1 cellular context compared by ENCODE assay signal in the genomic region with DNA sequence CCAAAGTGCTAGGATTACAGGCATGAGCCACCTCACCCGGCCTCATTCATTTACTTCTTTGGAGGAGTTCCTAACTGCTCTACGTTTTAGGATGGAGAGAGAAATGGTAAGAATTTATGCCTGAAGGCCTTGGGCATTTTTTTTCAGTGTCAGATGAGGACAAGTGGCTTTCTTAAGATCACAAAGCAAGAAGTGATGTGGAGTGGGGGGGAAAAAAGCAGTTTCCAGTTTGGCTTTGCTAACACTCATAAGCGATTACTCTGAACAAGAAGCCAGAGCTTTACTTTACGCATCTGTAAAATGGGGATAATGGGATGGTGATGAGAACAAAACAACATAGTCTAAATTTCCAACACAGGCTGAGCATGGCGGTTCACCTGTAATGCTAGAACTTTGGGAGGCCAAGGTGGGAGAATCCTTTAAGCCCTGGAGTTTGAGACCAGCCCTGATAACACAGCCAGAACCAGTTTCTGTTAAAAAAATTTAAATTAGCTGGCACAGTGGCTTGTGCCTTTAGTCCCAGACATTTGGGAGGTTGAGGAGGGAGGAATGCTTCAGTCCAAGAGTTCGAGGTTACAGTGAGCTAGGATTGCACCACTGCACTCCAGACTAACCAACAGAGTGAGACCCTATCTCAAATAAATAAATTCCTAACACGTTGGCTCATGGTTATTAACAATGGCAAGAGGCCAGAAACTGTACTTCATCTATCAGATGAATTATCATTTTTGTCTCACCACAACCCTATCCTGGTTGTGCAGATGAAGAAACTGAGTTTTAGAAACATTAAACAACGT.
TF ChIP-seq lines count a peak whose summit lies in the region.

No MANE protein-coding gene starts in this region.

TF ChIP-seq in HEK293, 187 proteins besides CTCF, POLR2A, EP300 and RAD21 (continued from another document):
- TF ChIP-seq, protein P1, sequence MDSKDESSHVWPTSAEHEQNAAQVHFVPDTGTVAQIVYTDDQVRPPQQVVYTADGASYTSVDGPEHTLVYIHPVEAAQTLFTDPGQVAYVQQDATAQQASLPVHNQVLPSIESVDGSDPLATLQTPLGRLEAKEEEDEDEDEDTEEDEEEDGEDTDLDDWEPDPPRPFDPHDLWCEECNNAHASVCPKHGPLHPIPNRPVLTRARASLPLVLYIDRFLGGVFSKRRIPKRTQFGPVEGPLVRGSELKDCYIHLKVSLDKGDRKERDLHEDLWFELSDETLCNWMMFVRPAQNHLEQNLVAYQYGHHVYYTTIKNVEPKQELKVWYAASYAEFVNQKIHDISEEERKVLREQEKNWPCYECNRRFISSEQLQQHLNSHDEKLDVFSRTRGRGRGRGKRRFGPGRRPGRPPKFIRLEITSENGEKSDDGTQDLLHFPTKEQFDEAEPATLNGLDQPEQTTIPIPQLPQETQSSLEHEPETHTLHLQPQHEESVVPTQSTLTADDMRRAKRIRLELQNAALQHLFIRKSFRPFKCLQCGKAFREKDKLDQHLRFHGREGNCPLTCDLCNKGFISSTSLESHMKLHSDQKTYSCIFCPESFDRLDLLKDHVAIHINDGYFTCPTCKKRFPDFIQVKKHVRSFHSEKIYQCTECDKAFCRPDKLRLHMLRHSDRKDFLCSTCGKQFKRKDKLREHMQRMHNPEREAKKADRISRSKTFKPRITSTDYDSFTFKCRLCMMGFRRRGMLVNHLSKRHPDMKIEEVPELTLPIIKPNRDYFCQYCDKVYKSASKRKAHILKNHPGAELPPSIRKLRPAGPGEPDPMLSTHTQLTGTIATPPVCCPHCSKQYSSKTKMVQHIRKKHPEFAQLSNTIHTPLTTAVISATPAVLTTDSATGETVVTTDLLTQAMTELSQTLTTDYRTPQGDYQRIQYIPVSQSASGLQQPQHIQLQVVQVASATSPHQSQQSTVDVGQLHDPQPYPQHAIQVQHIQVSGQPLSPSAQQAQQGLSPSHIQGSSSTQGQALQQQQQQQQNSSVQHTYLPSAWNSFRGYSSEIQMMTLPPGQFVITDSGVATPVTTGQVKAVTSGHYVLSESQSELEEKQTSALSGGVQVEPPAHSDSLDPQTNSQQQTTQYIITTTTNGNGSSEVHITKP (tag by site-specific recombination; IDR thresholded peaks at IDR 0.05) = 0 out of 2 replicates have a peak, but pooled peaks have one; percentile 17
TF ChIP-seq in HEK293: peak in this region for 2.
